ENCODE assay signal across 22 cellular contexts in genomic region chr10:65670087-65670486, GRCh38.
A peak's percentile ranks its signal among the peaks of the same experiment; 100 is the strongest.
DNase-seq lines count a peak whose midpoint lies in the region; FAIRE-seq and TF ChIP-seq lines count a peak whose summit lies in the region.
"Had no signal": no experiment of that assay in that cellular context is flagged by ENCODE, and none has a peak within 500 bp of the region (broad histone marks: within the 10 kb centered on the region; RNA-seq: fewer than 3 reads in every experiment).

No MANE protein-coding gene starts in this region.

- no peak overlapping the region for H3K4me3 Mint-ChIP-seq in T-helper 2 cell treated with Interferon-gamma antibody and Interleukin-4, amounts not matched to agents 5 μg/mL and 100 μg/mL, for 36 hours
- H3K4me3 Mint-ChIP-seq: activated CD4-positive, alpha-beta T cell treated with anti-CD3 and anti-CD28 coated beads for 36 hours; central memory CD8-positive, alpha-beta T cell; naive thymus-derived CD4-positive, alpha-beta T cell had no signal

- FAIRE-seq in urothelium cell line (lab: Jason Lieb, UNC), result no peak
- no peak for FAIRE-seq in H54 (lab: Jason Lieb, UNC)
- FAIRE-seq: G401.6, GM12878, islet of Langerhans, pancreas had no signal

- no peaks in the 10 kb centered on the region for H3K9me3 Mint-ChIP-seq in T-helper 2 cell treated with Interferon-gamma antibody and Interleukin-4, amounts not matched to agents 5 μg/mL and 100 μg/mL, for 36 hours

- no peaks in the 10 kb centered on the region for H3K27me3 Mint-ChIP-seq in T-helper 2 cell treated with Interferon-gamma antibody and Interleukin-4, amounts not matched to agents 5 μg/mL and 100 μg/mL, for 36 hours (ENCODE audit: low read depth)
- H3K27me3 Mint-ChIP-seq: activated CD4-positive, alpha-beta T cell treated with anti-CD3 and anti-CD28 coated beads for 36 hours; central memory CD8-positive, alpha-beta T cell; naive thymus-derived CD4-positive, alpha-beta T cell had no signal

- H3K4me1 Mint-ChIP-seq in T-helper 2 cell treated with Interferon-gamma antibody and Interleukin-4, amounts not matched to agents 5 μg/mL and 100 μg/mL, for 36 hours (ENCODE audit: low read depth), result no peaks in the 10 kb centered on the region
- H3K4me1 Mint-ChIP-seq: activated CD4-positive, alpha-beta T cell treated with anti-CD3 and anti-CD28 coated beads for 36 hours; central memory CD8-positive, alpha-beta T cell; naive thymus-derived CD4-positive, alpha-beta T cell had no signal

- no peak overlapping the region for H3K27ac Mint-ChIP-seq in T-helper 2 cell treated with Interferon-gamma antibody and Interleukin-4, amounts not matched to agents 5 μg/mL and 100 μg/mL, for 36 hours
- H3K27ac Mint-ChIP-seq: activated CD4-positive, alpha-beta T cell treated with anti-CD3 and anti-CD28 coated beads for 36 hours; naive thymus-derived CD4-positive, alpha-beta T cell had no signal

- H3K36me3 Mint-ChIP-seq in T-helper 2 cell treated with Interferon-gamma antibody and Interleukin-4, amounts not matched to agents 5 μg/mL and 100 μg/mL, for 36 hours (ENCODE audit: low read depth), result no peaks in the 10 kb centered on the region
- H3K36me3 Mint-ChIP-seq: naive thymus-derived CD4-positive, alpha-beta T cell had no signal

- no peak for TF ChIP-seq POLR2A in H54 (IDR thresholded peaks at IDR 0.05; ENCODE audit: low read depth, low read length)

- DNase-seq in HS-5 (ENCODE audit: low read depth), result peak; percentile 73
- peak; percentile 73 for DNase-seq in amniotic epithelial cell (ENCODE audit: low read depth)
- DNase-seq in hepatic stellate cell (ENCODE audit: low spot score), result peak; percentile 1
- DNase-seq in urothelium cell line (ENCODE audit: low spot score), result peak; percentile 12
- DNase-seq in SKM-1 (lab: John Stamatoyannopoulos, UW; ENCODE audit: unreplicated experiment), result no peak
- no peak for DNase-seq in T-helper 2 cell treated with Interferon-gamma antibody and Interleukin-4, amounts not matched to agents 5 μg/mL and 100 μg/mL, for 36 hours (ENCODE audit: low spot score)
- DNase-seq in H54 (ENCODE audit: insufficient read length, low spot score), result no peak
- DNase-seq: activated CD4-positive, alpha-beta T cell treated with anti-CD3 and anti-CD28 coated beads for 36 hours; head of caudate nucleus; lower lobe of right lung; naive thymus-derived CD4-positive, alpha-beta T cell; NCI-H1694; NCI-H82; pancreas; stimulated activated CD4-positive, alpha-beta T cell treated with anti-CD3 and anti-CD28 coated beads, Interleukin-2, amount 100 ng/mL, for 24 hours; stomach; T1000; upper lobe of left lung had no signal

Comparison
In these comparisons a context has a peak if more than half of its experiments do, and no peak if none do; other contexts are left out.
1. DNase-seq: peak in HS-5 (single experiment), amniotic epithelial cell (single experiment), hepatic stellate cell (single experiment) and urothelium cell line (single experiment); none in SKM-1 (single experiment), T-helper 2 cell treated with Interferon-gamma antibody and Interleukin-4, amounts not matched to agents 5 μg/mL and 100 μg/mL, for 36 hours (single experiment) and H54 (single experiment).